17 cellular contexts compared by ENCODE assay signal in the genomic region with DNA sequence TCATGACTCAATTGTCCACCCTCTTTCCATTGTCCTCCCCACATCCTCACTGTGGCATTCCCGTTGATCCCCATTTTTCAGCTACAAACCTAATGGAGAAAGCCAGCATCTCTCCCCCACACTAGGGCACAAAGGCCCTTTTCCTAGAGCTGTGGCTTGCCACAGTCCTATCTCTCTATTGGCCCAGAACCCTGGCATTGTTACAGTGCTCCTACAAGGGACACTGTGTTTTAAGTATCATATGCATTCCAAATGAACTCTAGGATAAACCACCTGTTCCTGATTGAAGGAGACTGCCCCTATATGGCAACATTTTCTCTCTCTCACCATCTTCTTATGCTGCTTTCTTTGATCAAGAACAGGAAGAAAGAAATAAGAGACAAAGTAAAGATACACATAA.
"Had no signal": no experiment of that assay in that cellular context is flagged by ENCODE, and none has a peak within 500 bp of the region (broad histone marks: within the 10 kb centered on the region; RNA-seq: fewer than 3 reads in every experiment).

No MANE protein-coding gene starts in this region.

- H3K27ac ChIP-seq: adrenal gland, cardiac muscle cell, hepatocyte, left lung, right atrium auricular region, upper lobe of right lung, WERI-Rb-1 had no signal

- H3K27me3 ChIP-seq: adrenal gland, hepatocyte, left lung, right atrium auricular region, upper lobe of right lung had no signal

- H3K4me3 ChIP-seq: adrenal gland, cardiac muscle cell, hepatocyte, left lung, right atrium auricular region, upper lobe of right lung had no signal

- H3K4me1 ChIP-seq: adrenal gland, left lung, right atrium auricular region had no signal

- H3K9me3 ChIP-seq: adrenal gland, left lung, right atrium auricular region, upper lobe of right lung had no signal

- H3K9me3 Mint-ChIP-seq: activated CD4-positive, alpha-beta memory T cell treated with anti-CD3 and anti-CD28 coated beads, Interleukin-2, amount 10 ng/mL, durations not matched to agents 7 days and 5 days; nephron had no signal

- ATAC-seq: esophagus mucosa, left lung, upper lobe of right lung had no signal

- DNase-seq: activated CD4-positive, alpha-beta memory T cell treated with anti-CD3 and anti-CD28 coated beads, Interleukin-2, amount 10 ng/mL, durations not matched to agents 7 days and 5 days; activated CD8-positive, alpha-beta memory T cell treated with anti-CD3 and anti-CD28 coated beads, Interleukin-2, amount 50 U/mL, for 4 hours; adrenal gland; left lung; mesenchymal stem cell; occipital lobe; stimulated activated CD4-positive, alpha-beta T cell treated with anti-CD3 and anti-CD28 coated beads, Interleukin-15, amount 100 ng/mL, for 24 hours; stimulated activated CD4-positive, alpha-beta T cell treated with anti-CD3 and anti-CD28 coated beads, Interleukin-4, amount 100 ng/mL, for 1 hour; stimulated activated naive CD4-positive, alpha-beta T cell treated with Interleukin-2 at 50 U/mL for 16 hours; upper lobe of right lung; WERI-Rb-1 had no signal

- H3K36me3 ChIP-seq: adrenal gland, cardiac muscle cell, left lung, right atrium auricular region, upper lobe of right lung, WERI-Rb-1 had no signal

- H3K27ac Mint-ChIP-seq: activated CD4-positive, alpha-beta memory T cell treated with anti-CD3 and anti-CD28 coated beads, Interleukin-2, amount 10 ng/mL, durations not matched to agents 7 days and 5 days; nephron; progenitor cell of endocrine pancreas had no signal

- H3K4me3 Mint-ChIP-seq: activated CD4-positive, alpha-beta memory T cell treated with anti-CD3 and anti-CD28 coated beads, Interleukin-2, amount 10 ng/mL, durations not matched to agents 7 days and 5 days; nephron had no signal

- H3K27me3 Mint-ChIP-seq: activated CD4-positive, alpha-beta memory T cell treated with anti-CD3 and anti-CD28 coated beads, Interleukin-2, amount 10 ng/mL, durations not matched to agents 7 days and 5 days; progenitor cell of endocrine pancreas had no signal
